In the genomic region with DNA sequence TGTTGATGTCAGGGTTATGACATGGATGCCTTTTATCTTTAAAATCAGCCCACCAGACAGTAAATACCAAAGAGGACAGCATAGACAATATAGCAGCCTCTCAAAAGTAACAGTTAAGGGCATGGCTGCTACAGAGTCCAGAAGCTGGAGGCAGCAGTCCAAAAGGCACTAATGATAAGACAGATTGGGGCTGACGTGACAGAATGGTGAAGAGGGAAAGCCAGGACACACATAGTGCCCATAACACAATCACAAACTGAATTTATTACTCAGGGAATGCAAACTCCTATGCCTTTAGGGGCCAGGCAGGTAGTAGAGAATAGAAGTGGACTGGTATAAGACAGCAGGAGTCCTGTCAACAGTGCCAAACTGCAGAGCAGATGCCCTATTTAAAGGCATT, we compare ENCODE assay signal across 27 cellular contexts.
"Had no signal": no experiment of that assay in that cellular context is flagged by ENCODE, and none has a peak within 500 bp of the region (broad histone marks: within the 10 kb centered on the region; RNA-seq: fewer than 3 reads in every experiment).

No MANE protein-coding gene starts in this region.

- H3K36me3 Mint-ChIP-seq: WTC11 had no signal

- H3K4me1 ChIP-seq: ascending aorta, body of pancreas had no signal

- H3K9me3 Mint-ChIP-seq: activated CD4-positive, alpha-beta T cell treated with anti-CD3 and anti-CD28 coated beads, Interleukin-2, amount 10 ng/mL, durations not matched to agents 24 days and 14 days; activated naive CD4-positive, alpha-beta T cell treated with anti-CD3 and anti-CD28 coated beads, Interleukin-2, amount 50 U/mL, for 72 hours; activated naive CD8-positive, alpha-beta T cell treated with anti-CD3 and anti-CD28 coated beads, Interleukin-2, amount 50 U/mL, for 24 hours; activated T-cell treated with anti-CD3 and anti-CD28 coated beads, Interleukin-2, amount 50 U/mL, for 24 hours; IgD-negative memory B cell; WTC11 had no signal

- H3K9me3 ChIP-seq: ascending aorta, body of pancreas, Peyer's patch had no signal

- H3K27ac ChIP-seq: ascending aorta, body of pancreas, Peyer's patch, RWPE1 had no signal

- DNase-seq: activated CD4-positive, alpha-beta T cell treated with anti-CD3 and anti-CD28 coated beads, Interleukin-2, amount 10 ng/mL, durations not matched to agents 24 days and 14 days; activated CD4-positive, alpha-beta T cell treated with anti-CD3 and anti-CD28 coated beads, Interleukin-2, amount 50 U/mL, for 48 hours; activated CD4-positive, CD25-positive, alpha-beta regulatory T cell treated with anti-CD3 and anti-CD28 coated beads, Interleukin-2, amount 50 U/mL, for 72 hours; activated CD8-positive, alpha-beta memory T cell treated with anti-CD3 and anti-CD28 coated beads, Interleukin-2, amount 10 ng/mL, durations not matched to agents 7 days and 5 days; activated effector memory CD4-positive, alpha-beta T cell treated with anti-CD3 and anti-CD28 coated beads, Interleukin-2, amount 50 U/mL, for 16 hours; activated naive CD4-positive, alpha-beta T cell treated with Interleukin-2 at 50 U/mL for 16 hours; activated naive CD8-positive, alpha-beta T cell treated with anti-CD3 and anti-CD28 coated beads, Interleukin-2, amount 50 U/mL, for 24 hours; activated T-cell treated with anti-CD3 and anti-CD28 coated beads, Interleukin-2, amount 50 U/mL, for 24 hours; amniotic stem cell; body of pancreas; KG1; NCI-H1048; NCI-H1417; NCI-H2029; NCI-H345; NCI-H510A; NCI-H526 treated with DMSO at 0.1 percent for 48 hours; NK-92 treated with Interleukin-12 subunit alpha and Interleukin-12 subunit beta, amount 100 ng/mL, for 24 hours; Peyer's patch; SIG-M5; T-helper 17 cell; T-helper 9 cell had no signal

- H3K4me1 Mint-ChIP-seq: WTC11 had no signal

- H3K27me3 ChIP-seq: ascending aorta, body of pancreas, Peyer's patch had no signal

- H3K27ac Mint-ChIP-seq: activated CD4-positive, alpha-beta T cell treated with anti-CD3 and anti-CD28 coated beads, Interleukin-2, amount 10 ng/mL, durations not matched to agents 24 days and 14 days; activated CD8-positive, alpha-beta memory T cell treated with anti-CD3 and anti-CD28 coated beads, Interleukin-2, amount 10 ng/mL, durations not matched to agents 7 days and 5 days; activated naive CD4-positive, alpha-beta T cell treated with anti-CD3 and anti-CD28 coated beads, Interleukin-2, amount 50 U/mL, for 72 hours; activated naive CD8-positive, alpha-beta T cell treated with anti-CD3 and anti-CD28 coated beads, Interleukin-2, amount 50 U/mL, for 24 hours; activated T-cell treated with anti-CD3 and anti-CD28 coated beads, Interleukin-2, amount 50 U/mL, for 24 hours; IgD-negative memory B cell; T-helper 17 cell; WTC11 had no signal

- H3K27me3 Mint-ChIP-seq: activated CD4-positive, alpha-beta T cell treated with anti-CD3 and anti-CD28 coated beads, Interleukin-2, amount 10 ng/mL, durations not matched to agents 24 days and 14 days; activated CD8-positive, alpha-beta memory T cell treated with anti-CD3 and anti-CD28 coated beads, Interleukin-2, amount 10 ng/mL, durations not matched to agents 7 days and 5 days; activated naive CD8-positive, alpha-beta T cell treated with anti-CD3 and anti-CD28 coated beads, Interleukin-2, amount 50 U/mL, for 24 hours; activated T-cell treated with anti-CD3 and anti-CD28 coated beads, Interleukin-2, amount 50 U/mL, for 24 hours; IgD-negative memory B cell; T-helper 17 cell had no signal

- H3K4me3 Mint-ChIP-seq: activated CD4-positive, alpha-beta T cell treated with anti-CD3 and anti-CD28 coated beads, Interleukin-2, amount 10 ng/mL, durations not matched to agents 24 days and 14 days; activated CD8-positive, alpha-beta memory T cell treated with anti-CD3 and anti-CD28 coated beads, Interleukin-2, amount 10 ng/mL, durations not matched to agents 7 days and 5 days; activated naive CD8-positive, alpha-beta T cell treated with anti-CD3 and anti-CD28 coated beads, Interleukin-2, amount 50 U/mL, for 24 hours; activated T-cell treated with anti-CD3 and anti-CD28 coated beads, Interleukin-2, amount 50 U/mL, for 24 hours; IgD-negative memory B cell; T-helper 17 cell; WTC11 had no signal

- H3K4me3 ChIP-seq: ascending aorta, body of pancreas, Peyer's patch had no signal

- ATAC-seq: activated CD8-positive, alpha-beta memory T cell treated with anti-CD3 and anti-CD28 coated beads, Interleukin-2, amount 10 ng/mL, durations not matched to agents 7 days and 5 days; activated naive CD4-positive, alpha-beta T cell treated with anti-CD3 and anti-CD28 coated beads, Interleukin-2, amount 50 U/mL, for 72 hours; activated naive CD8-positive, alpha-beta T cell treated with anti-CD3 and anti-CD28 coated beads, Interleukin-2, amount 50 U/mL, for 24 hours; body of pancreas; T-helper 17 cell; WTC11 had no signal
